In the genomic region with DNA sequence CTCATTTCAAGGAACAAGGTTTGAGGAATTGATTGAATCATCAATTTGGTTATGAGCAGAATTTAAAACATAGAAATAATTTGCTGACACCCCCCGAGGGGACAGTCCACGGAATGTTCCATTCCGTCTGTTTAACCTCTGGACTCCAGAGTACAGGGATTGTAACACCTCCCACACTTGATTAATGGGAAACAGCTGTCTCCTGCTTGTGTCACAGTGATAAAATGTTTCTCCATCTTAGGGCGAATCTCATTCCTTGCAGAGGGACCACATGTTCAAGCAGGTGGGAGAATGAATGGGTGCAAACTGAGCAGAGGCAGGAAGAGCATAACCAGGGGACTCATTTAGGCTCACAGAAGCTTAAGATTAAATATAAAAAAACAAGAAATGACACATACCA, we compare ENCODE assay signal across 23 cellular contexts.
DNase-seq lines count a peak whose midpoint lies in the region; ATAC-seq and TF ChIP-seq lines count a peak whose summit lies in the region.
"Had no signal": no experiment of that assay in that cellular context is flagged by ENCODE, and none has a peak within 500 bp of the region (broad histone marks: within the 10 kb centered on the region; RNA-seq: fewer than 3 reads in every experiment).

No MANE protein-coding gene starts in this region.

- H3K4me1 ChIP-seq in SK-N-SH (ENCODE audit: control insufficient read depth in 1 of 2, insufficient read depth in 2 of 2, low read depth in 1 of 2, low read length in 1 of 2): no peaks in the 10 kb centered on the region; a peak in 1 of 4 replicates
- H3K4me1 ChIP-seq: A549, BE2C had no signal

- CTCF ChIA-PET in SK-N-SH (lab: Yijun Ruan, JAX): no interaction called here

- no peaks in the 10 kb centered on the region for H3K36me3 Mint-ChIP-seq in nephron (ENCODE audit: low read depth)
- H3K36me3 Mint-ChIP-seq: CD14-positive monocyte; CD8-positive, alpha-beta memory T cell had no signal

- no peaks in the 10 kb centered on the region for H3K79me2 ChIP-seq in SK-N-SH (ENCODE audit: insufficient read depth)

- H3K4me2 ChIP-seq in SK-N-SH: no peak overlapping the region
- H3K4me2 ChIP-seq: A549; BLaER1 treated with 17β-estradiol and CSF1 and Interleukin-3, amounts not matched to agents 10 nM and 100 nM; GM23338 had no signal

- H3K9me3 ChIP-seq in SK-N-SH: no peaks in the 10 kb centered on the region
- H3K9me3 ChIP-seq: A549; BE2C; BLaER1 treated with 17β-estradiol and CSF1 and Interleukin-3, amounts not matched to agents 10 nM and 100 nM had no signal

- no peak overlapping the region for H3K4me3 Mint-ChIP-seq in nephron
- H3K4me3 Mint-ChIP-seq: CD14-positive monocyte; CD4-positive, alpha-beta T cell; CD8-positive, alpha-beta memory T cell; GM23338; H9 had no signal

- no peaks in the 10 kb centered on the region for H3K9me3 Mint-ChIP-seq in nephron
- H3K9me3 Mint-ChIP-seq: H9 had no signal

- peaks cover 9% of the 10 kb centered on the region for H3K27me3 Mint-ChIP-seq in nephron (ENCODE audit: low read depth)
- H3K27me3 Mint-ChIP-seq: CD4-positive, alpha-beta T cell; CD8-positive, alpha-beta memory T cell had no signal

- 7% methylated on average over 4 of the region's 4 CpGs for WGBS in SK-N-SH (ENCODE audit: low lambda C conversion rate)

- DNase-seq in SK-N-SH (peak; percentile 14), SK-N-DZ (ENCODE audit: low spot score) (peak; percentile 24), DMS153 treated with DMSO at 0.1 percent for 48 hours (lab: John Stamatoyannopoulos, UW; ENCODE audit: unreplicated experiment) (no peak)
- no peak for DNase-seq in stimulated activated CD4-positive, alpha-beta T cell treated with anti-CD3 and anti-CD28 coated beads, Interleukin-12 subunit alpha, Interleukin-12 subunit beta, amount 100 ng/mL, for 4 hours
- DNase-seq: 8988T; ACHN; AML-193; BE2C; CD4-positive, alpha-beta T cell; CD8-positive, alpha-beta memory T cell; DMS 273 treated with DMSO at 0.1 percent for 48 hours; DMS53; DMS79 treated with DMSO at 0.1 percent for 48 hours; GF-D8; H9 had no signal

- no peaks in the 10 kb centered on the region for H3K36me3 ChIP-seq in SK-N-SH (replicated peaks in 1 of 2; ENCODE audit: control insufficient read depth in 1 of 2, insufficient read depth in 2 of 2, low read length in 1 of 2)
- H3K36me3 ChIP-seq: BE2C; BLaER1 treated with 17β-estradiol and CSF1 and Interleukin-3, amounts not matched to agents 10 nM and 100 nM had no signal

- no peaks in the 10 kb centered on the region for H3K9me2 ChIP-seq in SK-N-SH

- H3K27ac ChIP-seq in SK-N-SH (ENCODE audit: low read depth in 2 of 2, low read length in 1 of 2): no peak overlapping the region
- H3K27ac ChIP-seq: A549; BLaER1 treated with 17β-estradiol and CSF1 and Interleukin-3, amounts not matched to agents 10 nM and 100 nM had no signal

- H2AFZ ChIP-seq in SK-N-SH (ENCODE audit: low read depth): no peak overlapping the region
- H2AFZ ChIP-seq: GM23338 had no signal

- H3K27ac Mint-ChIP-seq in nephron: peak overlapping the region in 2 of 3 experiments; percentile 34 to 93
- H3K27ac Mint-ChIP-seq: CD14-positive monocyte; CD4-positive, alpha-beta T cell; CD8-positive, alpha-beta memory T cell; GM23338; H9 had no signal

- POLR2A ChIA-PET in SK-N-SH (lab: Yijun Ruan, JAX): no interaction called here

- no peaks in the 10 kb centered on the region for H4K20me1 ChIP-seq in SK-N-SH (ENCODE audit: insufficient read depth)
- H4K20me1 ChIP-seq: BLaER1 treated with 17β-estradiol and CSF1 and Interleukin-3, amounts not matched to agents 10 nM and 100 nM had no signal

- H3K27me3 ChIP-seq in SK-N-SH (ENCODE audit: insufficient read depth): no peaks in the 10 kb centered on the region
- H3K27me3 ChIP-seq: BE2C; BLaER1 treated with 17β-estradiol and CSF1 and Interleukin-3, amounts not matched to agents 10 nM and 100 nM had no signal

- no peak overlapping the region for H3K9ac ChIP-seq in SK-N-SH
- H3K9ac ChIP-seq: BLaER1 treated with 17β-estradiol and CSF1 and Interleukin-3, amounts not matched to agents 10 nM and 100 nM had no signal

- H3K4me1 Mint-ChIP-seq in nephron: peaks cover 19% of the 10 kb centered on the region
- H3K4me1 Mint-ChIP-seq: CD14-positive monocyte; CD8-positive, alpha-beta memory T cell had no signal

- H3K4me3 ChIP-seq in SK-N-SH (ENCODE audit: low read depth in 2 of 2, low read length in 1 of 2): no peak overlapping the region
- H3K4me3 ChIP-seq: A549; BLaER1 treated with 17β-estradiol and CSF1 and Interleukin-3, amounts not matched to agents 10 nM and 100 nM; GM23338 had no signal

- no peak for TF ChIP-seq EP300 in SK-N-SH (IDR thresholded peaks at IDR 0.05; ENCODE audit: borderline replicate concordance in 1 of 2, low read depth in 1 of 2, low read length in 1 of 2)

- ATAC-seq in SK-N-SH treated with all-trans-retinoic acid at 6 μM for 48 hours: no peak
- no peak for ATAC-seq in esophagus mucosa
- ATAC-seq: A549, GM23338, HCT116 had no signal

- TF ChIP-seq RAD21 in SK-N-SH (IDR thresholded peaks at IDR 0.05; ENCODE audit: low read length): no peak

- no peak for TF ChIP-seq CTCF in SK-N-SH (IDR thresholded peaks at IDR 0.05)
- no peak for TF ChIP-seq CTCF in nephron (IDR thresholded peaks at IDR 0.05; ENCODE audit: unreplicated experiment in 3 of 3)

- H3F3A ChIP-seq in SK-N-SH (replicated peaks; ENCODE audit: insufficient read depth): no peaks in the 10 kb centered on the region

TF ChIP-seq in SK-N-SH, 30 proteins besides CTCF, POLR2A, EP300 and RAD21:
- TF ChIP-seq TEAD4 (IDR thresholded peaks at IDR 0.05; ENCODE audit: borderline replicate concordance, insufficient read depth) (no peak), FOSL2 (IDR thresholded peaks at IDR 0.05; ENCODE audit: borderline replicate concordance, low read depth) (no peak), NRF1 (IDR thresholded peaks at IDR 0.05; ENCODE audit: low read depth, low read length) (no peak), SMC3 (IDR thresholded peaks at IDR 0.05; ENCODE audit: low read depth, low read length) (no peak), EZH2phosphoT487 (IDR thresholded peaks at IDR 0.05; ENCODE audit: borderline replicate concordance, low read depth) (no peak), RCOR1 (IDR thresholded peaks at IDR 0.05; ENCODE audit: low read length) (no peak), TAF1 (IDR thresholded peaks at IDR 0.05; ENCODE audit: borderline replicate concordance, low read depth, low read length) (no peak)
- TF ChIP-seq, protein P1, sequence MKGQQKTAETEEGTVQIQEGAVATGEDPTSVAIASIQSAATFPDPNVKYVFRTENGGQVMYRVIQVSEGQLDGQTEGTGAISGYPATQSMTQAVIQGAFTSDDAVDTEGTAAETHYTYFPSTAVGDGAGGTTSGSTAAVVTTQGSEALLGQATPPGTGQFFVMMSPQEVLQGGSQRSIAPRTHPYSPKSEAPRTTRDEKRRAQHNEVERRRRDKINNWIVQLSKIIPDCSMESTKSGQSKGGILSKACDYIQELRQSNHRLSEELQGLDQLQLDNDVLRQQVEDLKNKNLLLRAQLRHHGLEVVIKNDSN (IDR thresholded peaks at IDR 0.05; ENCODE audit: borderline replicate concordance, low read depth): no peak
- TF ChIP-seq, protein P2, sequence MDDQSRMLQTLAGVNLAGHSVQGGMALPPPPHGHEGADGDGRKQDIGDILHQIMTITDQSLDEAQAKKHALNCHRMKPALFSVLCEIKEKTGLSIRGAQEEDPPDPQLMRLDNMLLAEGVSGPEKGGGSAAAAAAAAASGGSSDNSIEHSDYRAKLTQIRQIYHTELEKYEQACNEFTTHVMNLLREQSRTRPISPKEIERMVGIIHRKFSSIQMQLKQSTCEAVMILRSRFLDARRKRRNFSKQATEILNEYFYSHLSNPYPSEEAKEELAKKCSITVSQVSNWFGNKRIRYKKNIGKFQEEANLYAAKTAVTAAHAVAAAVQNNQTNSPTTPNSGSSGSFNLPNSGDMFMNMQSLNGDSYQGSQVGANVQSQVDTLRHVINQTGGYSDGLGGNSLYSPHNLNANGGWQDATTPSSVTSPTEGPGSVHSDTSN (IDR thresholded peaks at IDR 0.05): no peak

TF ChIP-seq in SK-N-SH treated with all-trans-retinoic acid at 6 μM for 48 hours, 23 proteins besides CTCF, POLR2A, EP300 and RAD21 (continues in another document):
- no peak for TF ChIP-seq OSR1 (CRISPR knock-in tag; IDR thresholded peaks at IDR 0.05)
- TF ChIP-seq, protein P3, sequence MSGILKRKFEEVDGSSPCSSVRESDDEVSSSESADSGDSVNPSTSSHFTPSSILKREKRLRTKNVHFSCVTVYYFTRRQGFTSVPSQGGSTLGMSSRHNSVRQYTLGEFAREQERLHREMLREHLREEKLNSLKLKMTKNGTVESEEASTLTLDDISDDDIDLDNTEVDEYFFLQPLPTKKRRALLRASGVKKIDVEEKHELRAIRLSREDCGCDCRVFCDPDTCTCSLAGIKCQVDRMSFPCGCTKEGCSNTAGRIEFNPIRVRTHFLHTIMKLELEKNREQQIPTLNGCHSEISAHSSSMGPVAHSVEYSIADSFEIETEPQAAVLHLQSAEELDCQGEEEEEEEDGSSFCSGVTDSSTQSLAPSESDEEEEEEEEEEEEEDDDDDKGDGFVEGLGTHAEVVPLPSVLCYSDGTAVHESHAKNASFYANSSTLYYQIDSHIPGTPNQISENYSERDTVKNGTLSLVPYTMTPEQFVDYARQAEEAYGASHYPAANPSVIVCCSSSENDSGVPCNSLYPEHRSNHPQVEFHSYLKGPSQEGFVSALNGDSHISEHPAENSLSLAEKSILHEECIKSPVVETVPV (CRISPR knock-in tag; IDR thresholded peaks at IDR 0.05): no peak
- no peak for TF ChIP-seq PPARA (CRISPR knock-in tag; IDR thresholded peaks at IDR 0.05; ENCODE audit: borderline replicate concordance)
- TF ChIP-seq TCF4 (CRISPR knock-in tag; IDR thresholded peaks at IDR 0.05; ENCODE audit: borderline replicate concordance): no peak
- no peak for TF ChIP-seq ZNF70 (CRISPR knock-in tag; IDR thresholded peaks at IDR 0.05)
- no peak for TF ChIP-seq ZFP30 (CRISPR knock-in tag; IDR thresholded peaks at IDR 0.05)
- TF ChIP-seq ARNTL (CRISPR knock-in tag; IDR thresholded peaks at IDR 0.05; ENCODE audit: borderline replicate concordance, low read depth): no peak
- no peak for TF ChIP-seq GLIS3 (CRISPR knock-in tag; IDR thresholded peaks at IDR 0.05)
- TF ChIP-seq ZFP3 (CRISPR knock-in tag; IDR thresholded peaks at IDR 0.05): no peak
- TF ChIP-seq, protein P4, sequence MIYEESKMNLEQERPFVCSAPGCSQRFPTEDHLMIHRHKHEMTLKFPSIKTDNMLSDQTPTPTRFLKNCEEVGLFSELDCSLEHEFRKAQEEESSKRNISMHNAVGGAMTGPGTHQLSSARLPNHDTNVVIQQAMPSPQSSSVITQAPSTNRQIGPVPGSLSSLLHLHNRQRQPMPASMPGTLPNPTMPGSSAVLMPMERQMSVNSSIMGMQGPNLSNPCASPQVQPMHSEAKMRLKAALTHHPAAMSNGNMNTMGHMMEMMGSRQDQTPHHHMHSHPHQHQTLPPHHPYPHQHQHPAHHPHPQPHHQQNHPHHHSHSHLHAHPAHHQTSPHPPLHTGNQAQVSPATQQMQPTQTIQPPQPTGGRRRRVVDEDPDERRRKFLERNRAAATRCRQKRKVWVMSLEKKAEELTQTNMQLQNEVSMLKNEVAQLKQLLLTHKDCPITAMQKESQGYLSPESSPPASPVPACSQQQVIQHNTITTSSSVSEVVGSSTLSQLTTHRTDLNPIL (CRISPR knock-in tag; IDR thresholded peaks at IDR 0.05; ENCODE audit: low read depth): no peak
- no peak for TF ChIP-seq ZNF8 (CRISPR knock-in tag; IDR thresholded peaks at IDR 0.05)
- no peak for TF ChIP-seq SNAI2 (CRISPR knock-in tag; IDR thresholded peaks at IDR 0.05)
- TF ChIP-seq ISL1 (CRISPR knock-in tag; IDR thresholded peaks at IDR 0.05): no peak

Comparison
In these comparisons a context has a peak if more than half of its experiments do, and no peak if none do; other contexts are left out.
1. DNase-seq: peak in SK-N-SH (single experiment) and SK-N-DZ (single experiment); none in stimulated activated CD4-positive, alpha-beta T cell treated with anti-CD3 and anti-CD28 coated beads, Interleukin-12 subunit alpha, Interleukin-12 subunit beta, amount 100 ng/mL, for 4 hours (single experiment) and DMS153 treated with DMSO at 0.1 percent for 48 hours (single experiment).